ENCODE assay signal across 1 cellular context in the genomic region with DNA sequence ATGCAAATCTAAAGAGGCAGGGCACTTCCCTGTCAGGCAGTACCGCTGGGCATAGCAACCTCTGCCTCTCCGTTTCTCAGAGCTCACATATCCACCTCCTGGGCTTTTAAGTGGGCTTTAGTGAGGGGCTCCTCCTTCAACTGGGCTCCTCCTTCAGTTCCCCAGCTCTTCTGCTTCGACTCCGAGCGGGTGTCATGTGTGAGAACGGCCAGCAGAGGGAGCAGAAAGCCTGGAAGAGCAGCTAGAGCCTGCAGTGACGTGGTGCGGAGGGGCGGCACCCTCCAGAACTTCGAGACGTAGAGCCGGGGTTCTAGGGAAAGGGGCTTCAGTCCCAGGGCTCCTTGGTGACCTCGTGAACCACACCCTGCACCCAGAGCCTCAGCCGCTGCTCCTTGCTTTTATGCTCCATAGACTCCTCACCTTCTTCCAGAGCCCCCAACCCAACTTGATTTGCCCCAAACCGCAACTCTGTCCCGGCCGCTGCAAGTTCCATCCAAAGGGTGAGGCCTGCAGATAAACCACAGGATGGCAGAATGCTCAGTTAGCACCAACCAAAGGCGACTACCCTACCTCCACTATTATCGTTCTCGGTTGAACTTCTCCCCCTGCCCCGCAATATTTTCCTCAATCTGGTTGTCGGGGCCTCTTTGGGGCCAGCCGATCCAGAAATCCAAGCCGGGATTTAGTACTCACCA.
TF ChIP-seq lines count a peak whose summit lies in the region.

No MANE protein-coding gene starts in this region.

TF ChIP-seq in H1, 55 proteins besides CTCF, POLR2A, EP300 and RAD21:
- TF ChIP-seq ASH2L (IDR thresholded peaks at IDR 0.05; ENCODE audit: low read length) (peak; percentile 60), CREB1 (IDR thresholded peaks at IDR 0.05) (peak; percentile 91), BACH1 (IDR thresholded peaks at IDR 0.05; ENCODE audit: low read length) (no peak), GABPA (IDR thresholded peaks at IDR 0.05; ENCODE audit: borderline replicate concordance, insufficient read depth, low read length) (no peak), SIRT6 (IDR thresholded peaks at IDR 0.05; ENCODE audit: low read length) (no peak), TCF12 (IDR thresholded peaks at IDR 0.05; ENCODE audit: low read depth, low read length) (no peak), SIX5 (IDR thresholded peaks at IDR 0.05; ENCODE audit: low read depth, low read length) (no peak), TEAD4 (IDR thresholded peaks at IDR 0.05; ENCODE audit: low read depth, low read length) (peak; percentile 3; the same call in 1 of the 2 replicates), CEBPB (IDR thresholded peaks at IDR 0.05; ENCODE audit: low read depth, low read length) (no peak), TAF1 (IDR thresholded peaks at IDR 0.05; ENCODE audit: low read depth, low read length) (peak; percentile 61; the same call in 1 of the 2 replicates), CBX5 (IDR thresholded peaks at IDR 0.05; ENCODE audit: low read depth, low read length) (no peak), POLR2AphosphoS5 (IDR thresholded peaks at IDR 0.05; ENCODE audit: low read depth, low read length) (peak; percentile 84), JUND (IDR thresholded peaks at IDR 0.05; ENCODE audit: low read length) (no peak; the same call in 1 of the 2 replicates), SP1 (IDR thresholded peaks at IDR 0.05; ENCODE audit: low read depth, low read length) (peak; percentile 84), BCL11A (IDR thresholded peaks at IDR 0.05; ENCODE audit: low read depth in 2 of 2, low read length in 2 of 2) (no peak), GTF2F1 (IDR thresholded peaks at IDR 0.05; ENCODE audit: borderline replicate concordance, low read depth, low read length) (no peak), ZNF274 (IDR thresholded peaks at IDR 0.05; ENCODE audit: borderline replicate concordance, extremely low read depth, low read length) (no peak), RXRA (IDR thresholded peaks at IDR 0.05; ENCODE audit: insufficient read depth, low read depth, low read length) (no peak), EZH2 (IDR thresholded peaks at IDR 0.05; ENCODE audit: low read depth, low read length, severe bottlenecking) (no peak), HDAC2 (IDR thresholded peaks at IDR 0.05; ENCODE audit: borderline replicate concordance in 1 of 2, low read depth in 2 of 2, low read length in 2 of 2) (no peak), EGR1 (IDR thresholded peaks at IDR 0.05; ENCODE audit: borderline replicate concordance, low read depth, low read length) (peak; percentile 34; the same call in 1 of the 2 replicates), CTBP2 (IDR thresholded peaks at IDR 0.05; ENCODE audit: borderline replicate concordance, insufficient read depth, insufficient read length, low read length) (no peak), CHD1 (IDR thresholded peaks at IDR 0.05; ENCODE audit: low read depth, low read length) (no peak), HDAC6 (IDR thresholded peaks at IDR 0.05; ENCODE audit: low read depth, low read length) (no peak), RFX5 (IDR thresholded peaks at IDR 0.05; ENCODE audit: borderline replicate concordance, low read depth, low read length) (no peak), NANOG (IDR thresholded peaks at IDR 0.05; ENCODE audit: insufficient read depth, low read depth, low read length, poor library complexity, severe bottlenecking) (peak; percentile 19), POU5F1 (IDR thresholded peaks at IDR 0.05; ENCODE audit: low read depth, low read length) (no peak), RNF2 (IDR thresholded peaks at IDR 0.05; ENCODE audit: borderline replicate concordance, low read depth, low read length, missing control alignments, poor library complexity, severe bottlenecking) (no peak), FOSL1 (IDR thresholded peaks at IDR 0.05; ENCODE audit: insufficient read depth, low read depth, low read length) (no peak), RBBP5 (IDR thresholded peaks at IDR 0.05; ENCODE audit: borderline replicate concordance, low read depth, low read length) (no peak), SP2 (IDR thresholded peaks at IDR 0.05; ENCODE audit: low read length) (no peak), SUZ12 (IDR thresholded peaks at IDR 0.05; ENCODE audit: low read length) (no peak), BRCA1 (IDR thresholded peaks at IDR 0.05; ENCODE audit: low read depth, low read length) (no peak), PHF8 (conservative IDR thresholded peaks at IDR 0.05; ENCODE audit: low read depth, low read length) (peak; percentile 46; the same call in 1 of the 2 replicates), TAF7 (optimal IDR thresholded peaks at IDR 0.05; ENCODE audit: borderline replicate concordance, low read depth, low read length) (no peak), SAP30 (IDR thresholded peaks at IDR 0.05; ENCODE audit: insufficient read depth, insufficient replicate concordance, low read length) (no peak), SIN3A (conservative IDR thresholded peaks at IDR 0.05 in 1 of 2, IDR thresholded peaks at IDR 0.05 in 1 of 2; ENCODE audit: low read depth in 1 of 2, low read length in 2 of 2) (peak; percentile 70 to 80; a peak in 2 of 4 replicates), YY1 (IDR thresholded peaks at IDR 0.05; ENCODE audit: low read depth, low read length) (no peak), JUN (IDR thresholded peaks at IDR 0.05; ENCODE audit: low read depth, low read length) (0 out of 2 replicates have a peak, but pooled peaks have one; percentile 12), MAFK (IDR thresholded peaks at IDR 0.05; ENCODE audit: low read depth, low read length) (no peak), NRF1 (IDR thresholded peaks at IDR 0.05; ENCODE audit: low read depth, low read length) (no peak), TBP (IDR thresholded peaks at IDR 0.05; ENCODE audit: low read depth, low read length) (peak; percentile 85; the same call in 1 of the 2 replicates), SRF (IDR thresholded peaks at IDR 0.05; ENCODE audit: low read depth, low read length) (no peak), CBX8 (IDR thresholded peaks at IDR 0.05; ENCODE audit: borderline replicate concordance, low read depth, low read length) (no peak), KDM5A (IDR thresholded peaks at IDR 0.05; ENCODE audit: low read length) (no peak), CHD2 (IDR thresholded peaks at IDR 0.05; ENCODE audit: low read length) (no peak), KDM4A (IDR thresholded peaks at IDR 0.05; ENCODE audit: low read depth, low read length, severe bottlenecking) (no peak), KDM1A (IDR thresholded peaks at IDR 0.05; ENCODE audit: borderline replicate concordance, low read length) (no peak), SP4 (IDR thresholded peaks at IDR 0.05; ENCODE audit: low read length) (peak; percentile 77; the same call in 1 of the 2 replicates)
- TF ChIP-seq, protein P1, sequence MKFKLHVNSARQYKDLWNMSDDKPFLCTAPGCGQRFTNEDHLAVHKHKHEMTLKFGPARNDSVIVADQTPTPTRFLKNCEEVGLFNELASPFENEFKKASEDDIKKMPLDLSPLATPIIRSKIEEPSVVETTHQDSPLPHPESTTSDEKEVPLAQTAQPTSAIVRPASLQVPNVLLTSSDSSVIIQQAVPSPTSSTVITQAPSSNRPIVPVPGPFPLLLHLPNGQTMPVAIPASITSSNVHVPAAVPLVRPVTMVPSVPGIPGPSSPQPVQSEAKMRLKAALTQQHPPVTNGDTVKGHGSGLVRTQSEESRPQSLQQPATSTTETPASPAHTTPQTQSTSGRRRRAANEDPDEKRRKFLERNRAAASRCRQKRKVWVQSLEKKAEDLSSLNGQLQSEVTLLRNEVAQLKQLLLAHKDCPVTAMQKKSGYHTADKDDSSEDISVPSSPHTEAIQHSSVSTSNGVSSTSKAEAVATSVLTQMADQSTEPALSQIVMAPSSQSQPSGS (IDR thresholded peaks at IDR 0.05; ENCODE audit: low read length): peak; percentile 75; the same call in 1 of the 2 replicates
- TF ChIP-seq, protein P2, sequence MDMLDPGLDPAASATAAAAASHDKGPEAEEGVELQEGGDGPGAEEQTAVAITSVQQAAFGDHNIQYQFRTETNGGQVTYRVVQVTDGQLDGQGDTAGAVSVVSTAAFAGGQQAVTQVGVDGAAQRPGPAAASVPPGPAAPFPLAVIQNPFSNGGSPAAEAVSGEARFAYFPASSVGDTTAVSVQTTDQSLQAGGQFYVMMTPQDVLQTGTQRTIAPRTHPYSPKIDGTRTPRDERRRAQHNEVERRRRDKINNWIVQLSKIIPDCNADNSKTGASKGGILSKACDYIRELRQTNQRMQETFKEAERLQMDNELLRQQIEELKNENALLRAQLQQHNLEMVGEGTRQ (IDR thresholded peaks at IDR 0.05; ENCODE audit: low read length): no peak
- TF ChIP-seq, protein P3, sequence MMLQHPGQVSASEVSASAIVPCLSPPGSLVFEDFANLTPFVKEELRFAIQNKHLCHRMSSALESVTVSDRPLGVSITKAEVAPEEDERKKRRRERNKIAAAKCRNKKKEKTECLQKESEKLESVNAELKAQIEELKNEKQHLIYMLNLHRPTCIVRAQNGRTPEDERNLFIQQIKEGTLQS (IDR thresholded peaks at IDR 0.05; ENCODE audit: insufficient read depth, low read depth, low read length): no peak
- TF ChIP-seq, protein P4, sequence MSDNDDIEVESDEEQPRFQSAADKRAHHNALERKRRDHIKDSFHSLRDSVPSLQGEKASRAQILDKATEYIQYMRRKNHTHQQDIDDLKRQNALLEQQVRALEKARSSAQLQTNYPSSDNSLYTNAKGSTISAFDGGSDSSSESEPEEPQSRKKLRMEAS (IDR thresholded peaks at IDR 0.05): peak; percentile 22; the same call in 1 of the 2 replicates
- TF ChIP-seq, protein P5, sequence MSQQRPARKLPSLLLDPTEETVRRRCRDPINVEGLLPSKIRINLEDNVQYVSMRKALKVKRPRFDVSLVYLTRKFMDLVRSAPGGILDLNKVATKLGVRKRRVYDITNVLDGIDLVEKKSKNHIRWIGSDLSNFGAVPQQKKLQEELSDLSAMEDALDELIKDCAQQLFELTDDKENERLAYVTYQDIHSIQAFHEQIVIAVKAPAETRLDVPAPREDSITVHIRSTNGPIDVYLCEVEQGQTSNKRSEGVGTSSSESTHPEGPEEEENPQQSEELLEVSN (IDR thresholded peaks at IDR 0.05): no peak
- TF ChIP-seq, protein P6, sequence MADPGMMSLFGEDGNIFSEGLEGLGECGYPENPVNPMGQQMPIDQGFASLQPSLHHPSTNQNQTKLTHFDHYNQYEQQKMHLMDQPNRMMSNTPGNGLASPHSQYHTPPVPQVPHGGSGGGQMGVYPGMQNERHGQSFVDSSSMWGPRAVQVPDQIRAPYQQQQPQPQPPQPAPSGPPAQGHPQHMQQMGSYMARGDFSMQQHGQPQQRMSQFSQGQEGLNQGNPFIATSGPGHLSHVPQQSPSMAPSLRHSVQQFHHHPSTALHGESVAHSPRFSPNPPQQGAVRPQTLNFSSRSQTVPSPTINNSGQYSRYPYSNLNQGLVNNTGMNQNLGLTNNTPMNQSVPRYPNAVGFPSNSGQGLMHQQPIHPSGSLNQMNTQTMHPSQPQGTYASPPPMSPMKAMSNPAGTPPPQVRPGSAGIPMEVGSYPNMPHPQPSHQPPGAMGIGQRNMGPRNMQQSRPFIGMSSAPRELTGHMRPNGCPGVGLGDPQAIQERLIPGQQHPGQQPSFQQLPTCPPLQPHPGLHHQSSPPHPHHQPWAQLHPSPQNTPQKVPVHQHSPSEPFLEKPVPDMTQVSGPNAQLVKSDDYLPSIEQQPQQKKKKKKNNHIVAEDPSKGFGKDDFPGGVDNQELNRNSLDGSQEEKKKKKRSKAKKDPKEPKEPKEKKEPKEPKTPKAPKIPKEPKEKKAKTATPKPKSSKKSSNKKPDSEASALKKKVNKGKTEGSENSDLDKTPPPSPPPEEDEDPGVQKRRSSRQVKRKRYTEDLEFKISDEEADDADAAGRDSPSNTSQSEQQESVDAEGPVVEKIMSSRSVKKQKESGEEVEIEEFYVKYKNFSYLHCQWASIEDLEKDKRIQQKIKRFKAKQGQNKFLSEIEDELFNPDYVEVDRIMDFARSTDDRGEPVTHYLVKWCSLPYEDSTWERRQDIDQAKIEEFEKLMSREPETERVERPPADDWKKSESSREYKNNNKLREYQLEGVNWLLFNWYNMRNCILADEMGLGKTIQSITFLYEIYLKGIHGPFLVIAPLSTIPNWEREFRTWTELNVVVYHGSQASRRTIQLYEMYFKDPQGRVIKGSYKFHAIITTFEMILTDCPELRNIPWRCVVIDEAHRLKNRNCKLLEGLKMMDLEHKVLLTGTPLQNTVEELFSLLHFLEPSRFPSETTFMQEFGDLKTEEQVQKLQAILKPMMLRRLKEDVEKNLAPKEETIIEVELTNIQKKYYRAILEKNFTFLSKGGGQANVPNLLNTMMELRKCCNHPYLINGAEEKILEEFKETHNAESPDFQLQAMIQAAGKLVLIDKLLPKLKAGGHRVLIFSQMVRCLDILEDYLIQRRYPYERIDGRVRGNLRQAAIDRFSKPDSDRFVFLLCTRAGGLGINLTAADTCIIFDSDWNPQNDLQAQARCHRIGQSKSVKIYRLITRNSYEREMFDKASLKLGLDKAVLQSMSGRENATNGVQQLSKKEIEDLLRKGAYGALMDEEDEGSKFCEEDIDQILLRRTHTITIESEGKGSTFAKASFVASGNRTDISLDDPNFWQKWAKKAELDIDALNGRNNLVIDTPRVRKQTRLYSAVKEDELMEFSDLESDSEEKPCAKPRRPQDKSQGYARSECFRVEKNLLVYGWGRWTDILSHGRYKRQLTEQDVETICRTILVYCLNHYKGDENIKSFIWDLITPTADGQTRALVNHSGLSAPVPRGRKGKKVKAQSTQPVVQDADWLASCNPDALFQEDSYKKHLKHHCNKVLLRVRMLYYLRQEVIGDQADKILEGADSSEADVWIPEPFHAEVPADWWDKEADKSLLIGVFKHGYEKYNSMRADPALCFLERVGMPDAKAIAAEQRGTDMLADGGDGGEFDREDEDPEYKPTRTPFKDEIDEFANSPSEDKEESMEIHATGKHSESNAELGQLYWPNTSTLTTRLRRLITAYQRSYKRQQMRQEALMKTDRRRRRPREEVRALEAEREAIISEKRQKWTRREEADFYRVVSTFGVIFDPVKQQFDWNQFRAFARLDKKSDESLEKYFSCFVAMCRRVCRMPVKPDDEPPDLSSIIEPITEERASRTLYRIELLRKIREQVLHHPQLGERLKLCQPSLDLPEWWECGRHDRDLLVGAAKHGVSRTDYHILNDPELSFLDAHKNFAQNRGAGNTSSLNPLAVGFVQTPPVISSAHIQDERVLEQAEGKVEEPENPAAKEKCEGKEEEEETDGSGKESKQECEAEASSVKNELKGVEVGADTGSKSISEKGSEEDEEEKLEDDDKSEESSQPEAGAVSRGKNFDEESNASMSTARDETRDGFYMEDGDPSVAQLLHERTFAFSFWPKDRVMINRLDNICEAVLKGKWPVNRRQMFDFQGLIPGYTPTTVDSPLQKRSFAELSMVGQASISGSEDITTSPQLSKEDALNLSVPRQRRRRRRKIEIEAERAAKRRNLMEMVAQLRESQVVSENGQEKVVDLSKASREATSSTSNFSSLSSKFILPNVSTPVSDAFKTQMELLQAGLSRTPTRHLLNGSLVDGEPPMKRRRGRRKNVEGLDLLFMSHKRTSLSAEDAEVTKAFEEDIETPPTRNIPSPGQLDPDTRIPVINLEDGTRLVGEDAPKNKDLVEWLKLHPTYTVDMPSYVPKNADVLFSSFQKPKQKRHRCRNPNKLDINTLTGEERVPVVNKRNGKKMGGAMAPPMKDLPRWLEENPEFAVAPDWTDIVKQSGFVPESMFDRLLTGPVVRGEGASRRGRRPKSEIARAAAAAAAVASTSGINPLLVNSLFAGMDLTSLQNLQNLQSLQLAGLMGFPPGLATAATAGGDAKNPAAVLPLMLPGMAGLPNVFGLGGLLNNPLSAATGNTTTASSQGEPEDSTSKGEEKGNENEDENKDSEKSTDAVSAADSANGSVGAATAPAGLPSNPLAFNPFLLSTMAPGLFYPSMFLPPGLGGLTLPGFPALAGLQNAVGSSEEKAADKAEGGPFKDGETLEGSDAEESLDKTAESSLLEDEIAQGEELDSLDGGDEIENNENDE (IDR thresholded peaks at IDR 0.05; ENCODE audit: insufficient replicate concordance, low read length): no peak
